19 cellular contexts compared by ENCODE assay signal in the genomic region with DNA sequence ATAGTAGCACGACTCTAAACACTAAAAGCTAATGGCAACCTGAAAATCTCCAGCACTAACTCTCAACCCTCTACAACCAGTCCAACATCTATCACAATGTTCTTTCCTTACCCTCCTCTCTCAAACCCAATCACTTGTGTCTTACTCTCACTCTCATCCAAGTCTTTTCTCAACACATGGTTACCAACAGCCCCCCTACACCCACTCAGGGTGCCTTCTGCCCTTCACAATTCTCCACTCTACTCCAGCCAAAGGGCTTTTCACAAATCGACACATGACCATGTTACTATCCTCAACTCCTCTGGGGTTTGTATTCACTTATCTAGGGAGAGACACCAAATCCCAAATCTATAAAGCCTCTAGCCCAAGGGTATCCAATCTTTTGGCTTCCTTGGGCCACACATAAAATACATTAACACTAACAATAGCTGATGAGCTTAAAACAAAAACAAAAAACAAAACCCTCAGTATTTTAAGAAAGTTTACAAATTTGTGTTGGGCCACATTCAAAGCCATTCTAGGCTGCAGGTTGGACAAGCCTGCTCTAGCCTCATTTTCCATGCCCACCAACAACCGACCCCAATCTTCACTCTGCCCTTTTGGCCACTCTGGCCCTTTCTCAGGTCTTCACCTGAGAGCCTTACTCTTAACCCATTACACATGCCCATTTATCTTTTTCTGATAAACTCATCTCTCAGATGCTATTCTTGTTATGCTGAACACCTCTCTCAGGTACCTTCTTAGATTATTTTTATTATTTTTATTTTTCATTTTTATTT. TPM values are rescaled to one million over a fixed set of nuclear protein-coding genes. Genes with fewer than 3 reads are reported as not detected.
DNase-seq lines count a peak whose midpoint lies in the region; ATAC-seq and TF ChIP-seq lines count a peak whose summit lies in the region.
"Had no signal": no experiment of that assay in that cellular context is flagged by ENCODE, and none has a peak within 500 bp of the region (broad histone marks: within the 10 kb centered on the region; RNA-seq: fewer than 3 reads in every experiment).

No MANE protein-coding gene starts in this region.

- H3K9me2 ChIP-seq in GM23338 (ENCODE audit: insufficient read depth), result no peaks in the 10 kb centered on the region

- H3K4me3 Mint-ChIP-seq in activated CD4-positive, alpha-beta T cell treated with anti-CD3 and anti-CD28 coated beads for 36 hours, result no peak overlapping the region
- H3K4me3 Mint-ChIP-seq in GM23338 (no peak overlapping the region), mesothelial cell of epicardium (no peak overlapping the region)
- H3K4me3 Mint-ChIP-seq in activated T-helper 1 cell treated with anti-CD3 and anti-CD28 coated beads, Interleukin-12 subunit alpha, Interleukin-12 subunit beta, Interleukin-2, Interleukin-4 antibody, amounts not matched to agents 30 ng/mL and 10 ng/mL and 1 ng/mL, durations not matched to agents 14 hours and 24 hours and 36 hours, result no peak overlapping the region

- H3K9me3 ChIP-seq in spleen (no peaks in the 10 kb centered on the region), uterus (no peaks in the 10 kb centered on the region)
- H3K9me3 ChIP-seq: BLaER1 treated with 17β-estradiol and CSF1 and Interleukin-3, amounts not matched to agents 10 nM and 100 nM; body of pancreas; thoracic aorta had no signal

- no peaks in the 10 kb centered on the region for H3K9me3 Mint-ChIP-seq in activated CD4-positive, alpha-beta T cell treated with anti-CD3 and anti-CD28 coated beads for 36 hours (ENCODE audit: low read depth)
- H3K9me3 Mint-ChIP-seq in GM23338 (no peaks in the 10 kb centered on the region), mesothelial cell of epicardium (no peaks in the 10 kb centered on the region)
- no peaks in the 10 kb centered on the region for H3K9me3 Mint-ChIP-seq in activated T-helper 1 cell treated with anti-CD3 and anti-CD28 coated beads, Interleukin-12 subunit alpha, Interleukin-12 subunit beta, Interleukin-2, Interleukin-4 antibody, amounts not matched to agents 30 ng/mL and 10 ng/mL and 1 ng/mL, durations not matched to agents 14 hours and 24 hours and 36 hours

- H3K4me1 Mint-ChIP-seq in activated CD4-positive, alpha-beta T cell treated with anti-CD3 and anti-CD28 coated beads for 36 hours, result peaks cover 54% of the 10 kb centered on the region
- H3K4me1 Mint-ChIP-seq in GM23338 (no peaks in the 10 kb centered on the region), mesothelial cell of epicardium (no peaks in the 10 kb centered on the region)
- H3K4me1 Mint-ChIP-seq in activated T-helper 1 cell treated with anti-CD3 and anti-CD28 coated beads, Interleukin-12 subunit alpha, Interleukin-12 subunit beta, Interleukin-2, Interleukin-4 antibody, amounts not matched to agents 30 ng/mL and 10 ng/mL and 1 ng/mL, durations not matched to agents 14 hours and 24 hours and 36 hours (ENCODE audit: low read depth), result peaks cover 53% of the 10 kb centered on the region

- H3K27me3 Mint-ChIP-seq in activated CD4-positive, alpha-beta T cell treated with anti-CD3 and anti-CD28 coated beads for 36 hours, result no peaks in the 10 kb centered on the region
- peaks cover 2% of the 10 kb centered on the region for H3K27me3 Mint-ChIP-seq in GM23338 (ENCODE audit: insufficient read depth, low read depth, poor library complexity)
- no peaks in the 10 kb centered on the region for H3K27me3 Mint-ChIP-seq in activated T-helper 1 cell treated with anti-CD3 and anti-CD28 coated beads, Interleukin-12 subunit alpha, Interleukin-12 subunit beta, Interleukin-2, Interleukin-4 antibody, amounts not matched to agents 30 ng/mL and 10 ng/mL and 1 ng/mL, durations not matched to agents 14 hours and 24 hours and 36 hours (ENCODE audit: insufficient read depth)
- no peaks in the 10 kb centered on the region for H3K27me3 Mint-ChIP-seq in mesothelial cell of epicardium (ENCODE audit: low read depth)

- H3K27ac ChIP-seq in GM23338 (ENCODE audit: low read depth) (no peak overlapping the region; the same call in 1 of the 2 replicates), spleen (no peak overlapping the region), uterus (no peak overlapping the region)
- H3K27ac ChIP-seq: BLaER1 treated with 17β-estradiol and CSF1 and Interleukin-3, amounts not matched to agents 10 nM and 100 nM; body of pancreas; coronary artery; thoracic aorta had no signal

- WGBS in spleen, 5 donors, result 85 to 97% (median 90%) methylated on average over 3 of the region's 3 CpGs

- intact Hi-C loops in activated CD4-positive, alpha-beta T cell treated with anti-CD3 and anti-CD28 coated beads for 36 hours (cut with DNase I, micrococcal nuclease), result no loop called here
- intact Hi-C loops in activated T-helper 1 cell treated with anti-CD3 and anti-CD28 coated beads, Interleukin-12 subunit alpha, Interleukin-12 subunit beta, Interleukin-2, Interleukin-4 antibody, amounts not matched to agents 30 ng/mL and 10 ng/mL and 1 ng/mL, durations not matched to agents 14 hours and 24 hours and 36 hours (cut with micrococcal nuclease), result no loop called here
- intact Hi-C loops in spleen (cut with DNase I; ENCODE audit: low total_unique reads), result no loop called here
- intact Hi-C loops in uterus (cut with DNase I; ENCODE audit: low total_unique reads), result no loop called here
- intact Hi-C loops in Right ventricle myocardium inferior (cut with DNase I), result no loop called here

- TF ChIP-seq CTCF in GM23338 (conservative IDR thresholded peaks at IDR 0.05; ENCODE audit: low read depth in 2 of 2) (no peak), mesothelial cell of epicardium (IDR thresholded peaks at IDR 0.05; ENCODE audit: unreplicated experiment) (no peak), spleen (IDR thresholded peaks at IDR 0.05 in 8 of 11, conservative IDR thresholded peaks at IDR 0.05 in 3 of 11) (no peak), uterus (IDR thresholded peaks at IDR 0.05) (no peak)

- H3K4me2 ChIP-seq in GM23338, result no peak overlapping the region
- H3K4me2 ChIP-seq: BLaER1 treated with 17β-estradiol and CSF1 and Interleukin-3, amounts not matched to agents 10 nM and 100 nM had no signal

- no peak for DNase-seq in activated CD4-positive, alpha-beta T cell treated with anti-CD3 and anti-CD28 coated beads for 36 hours
- DNase-seq in activated CD4-positive, alpha-beta T cell treated with anti-CD3 and anti-CD28 coated beads, Interleukin-2, amount 50 U/mL, for 48 hours, result no peak
- DNase-seq in GM23338 (ENCODE audit: low spot score) (no peak), mesothelial cell of epicardium (ENCODE audit: low spot score in 2 of 2, unreplicated experiment in 2 of 2) (no peak), spleen (no peak), uterus (no peak), Right ventricle myocardium inferior (ENCODE audit: missing footprints) (no peak)
- DNase-seq in activated T-helper 1 cell treated with anti-CD3 and anti-CD28 coated beads, Interleukin-12 subunit alpha, Interleukin-12 subunit beta, Interleukin-2, Interleukin-4 antibody, amounts not matched to agents 30 ng/mL and 10 ng/mL and 1 ng/mL, durations not matched to agents 14 hours and 24 hours and 36 hours (ENCODE audit: low spot score), result no peak
- DNase-seq: activated CD8-positive, alpha-beta memory T cell treated with anti-CD3 and anti-CD28 coated beads for 24 hours; activated gamma-delta T cell; body of pancreas; DMS153; hypothalamus; kidney; NCI-H1417; NCI-H774 had no signal

- CTCF ChIA-PET in activated CD4-positive, alpha-beta T cell treated with anti-CD3 and anti-CD28 coated beads for 36 hours (lab: Charles Lee), result interaction anchor here (0.6 kb wide), 1 partner anchor 211 kb away, joined by 3 read pairs; a partner anchor contains a TSS

- H3K79me2 ChIP-seq in GM23338 (replicated peaks; ENCODE audit: insufficient read depth), result peaks cover 83% of the 10 kb centered on the region

- H3K27me3 ChIP-seq in GM23338 (ENCODE audit: insufficient read depth) (no peaks in the 10 kb centered on the region), spleen (replicated peaks in 1 of 7) (no peaks in the 10 kb centered on the region), uterus (no peaks in the 10 kb centered on the region)
- H3K27me3 ChIP-seq: BLaER1 treated with 17β-estradiol and CSF1 and Interleukin-3, amounts not matched to agents 10 nM and 100 nM; body of pancreas had no signal

- POLR2A ChIA-PET in activated CD4-positive, alpha-beta T cell treated with anti-CD3 and anti-CD28 coated beads for 36 hours (lab: Charles Lee), result no interaction called here

- TF ChIP-seq POLR2A in spleen (IDR thresholded peaks at IDR 0.05) (no peak), uterus (IDR thresholded peaks at IDR 0.05) (no peak)

- peaks cover 94% of the 10 kb centered on the region for H3K36me3 ChIP-seq in GM23338 (ENCODE audit: insufficient read depth)
- H3K36me3 ChIP-seq in spleen, result peaks cover 3 to 100% (median 96%) of the 10 kb centered on the region in 6 donors
- H3K36me3 ChIP-seq in uterus, result no peaks in the 10 kb centered on the region

- ATAC-seq in activated CD4-positive, alpha-beta T cell treated with anti-CD3 and anti-CD28 coated beads for 36 hours, result no peak
- no peak for ATAC-seq in GM23338
- no peak for ATAC-seq in Right ventricle myocardium inferior
- ATAC-seq: body of pancreas had no signal

- no peak overlapping the region for H2AFZ ChIP-seq in GM23338

- H3K4me1 ChIP-seq in GM23338 (ENCODE audit: insufficient read depth), result no peaks in the 10 kb centered on the region
- peaks cover 0 to 60% (median 19%) of the 10 kb centered on the region in 6 donors for H3K4me1 ChIP-seq in spleen
- H3K4me1 ChIP-seq in uterus, result no peaks in the 10 kb centered on the region
- H3K4me1 ChIP-seq: BLaER1 treated with 17β-estradiol and CSF1 and Interleukin-3, amounts not matched to agents 10 nM and 100 nM; body of pancreas had no signal

- H4K20me1 ChIP-seq in GM23338 (replicated peaks; ENCODE audit: insufficient read depth), result peaks cover 86% of the 10 kb centered on the region

- H3K4me3 ChIP-seq in GM23338 (no peak overlapping the region), spleen (no peak overlapping the region), uterus (no peak overlapping the region)
- H3K4me3 ChIP-seq: BLaER1 treated with 17β-estradiol and CSF1 and Interleukin-3, amounts not matched to agents 10 nM and 100 nM; body of pancreas; coronary artery; thoracic aorta had no signal

- H3F3A ChIP-seq in GM23338 (replicated peaks; ENCODE audit: low read depth), result peaks cover 22% of the 10 kb centered on the region

- peaks cover 86% of the 10 kb centered on the region for H3K36me3 Mint-ChIP-seq in activated CD4-positive, alpha-beta T cell treated with anti-CD3 and anti-CD28 coated beads for 36 hours (ENCODE audit: low read depth)
- H3K36me3 Mint-ChIP-seq in GM23338 (ENCODE audit: low read depth) (peaks cover 93% of the 10 kb centered on the region), mesothelial cell of epicardium (peaks cover 57% of the 10 kb centered on the region)
- H3K36me3 Mint-ChIP-seq in activated T-helper 1 cell treated with anti-CD3 and anti-CD28 coated beads, Interleukin-12 subunit alpha, Interleukin-12 subunit beta, Interleukin-2, Interleukin-4 antibody, amounts not matched to agents 30 ng/mL and 10 ng/mL and 1 ng/mL, durations not matched to agents 14 hours and 24 hours and 36 hours (ENCODE audit: low read depth), result peaks cover 69% of the 10 kb centered on the region

- H3K27ac Mint-ChIP-seq in activated CD4-positive, alpha-beta T cell treated with anti-CD3 and anti-CD28 coated beads for 36 hours, result peak overlapping the region; percentile 56
- H3K27ac Mint-ChIP-seq in GM23338, result peak overlapping the region; percentile 4; the same call in 1 of the 2 replicates
- peak overlapping the region; percentile 32 for H3K27ac Mint-ChIP-seq in activated T-helper 1 cell treated with anti-CD3 and anti-CD28 coated beads, Interleukin-12 subunit alpha, Interleukin-12 subunit beta, Interleukin-2, Interleukin-4 antibody, amounts not matched to agents 30 ng/mL and 10 ng/mL and 1 ng/mL, durations not matched to agents 14 hours and 24 hours and 36 hours
- peak overlapping the region; percentile 7 for H3K27ac Mint-ChIP-seq in mesothelial cell of epicardium

RNA-seq across cellular contexts. Expression of a gene that starts 11.7 kb away (rescaled TPM):
- 100 to 1,000 TPM; 431 to 466 TPM for total RNA-seq in activated CD4-positive, alpha-beta T cell treated with anti-CD3 and anti-CD28 coated beads for 36 hours
- total RNA-seq in GM23338 (2014; rRNA removed; shearing (Covaris generic)), result 751 and 880 TPM in 2 replicates
- polyA plus RNA-seq in GM23338 (2016; fragmentation: Nextera tagmentation; extraction: Ambion mirVana) (302 and 313 TPM in 2 replicates), spleen (10 to 100 TPM; 50.4 to 77.7 (median 62.2) TPM)
- total RNA-seq in activated T-helper 1 cell treated with anti-CD3 and anti-CD28 coated beads, Interleukin-12 subunit alpha, Interleukin-12 subunit beta, Interleukin-2, Interleukin-4 antibody, amounts not matched to agents 30 ng/mL and 10 ng/mL and 1 ng/mL, durations not matched to agents 14 hours and 24 hours and 36 hours, result 372 and 383 TPM in 2 replicates
- total RNA-seq in mesothelial cell of epicardium (157 to 165 TPM (median 160 TPM) in 3 replicates), spleen (100 to 1,000 TPM; 108 to 187 (median 158) TPM), uterus (100 to 1,000 TPM; 128 to 254 (median 154) TPM), Right ventricle myocardium inferior (308 TPM)

RNA-seq across cellular contexts. Expression of a gene that starts 20.5 kb away (rescaled TPM):
- total RNA-seq in activated CD4-positive, alpha-beta T cell treated with anti-CD3 and anti-CD28 coated beads for 36 hours, result 100 to 1,000 TPM; 140 to 156 TPM
- total RNA-seq in GM23338 (2014; rRNA removed; shearing (Covaris generic)), result 134 and 136 TPM in 2 replicates
- polyA plus RNA-seq in GM23338 (2016; fragmentation: Nextera tagmentation; extraction: Ambion mirVana), result 56.7 and 68.9 TPM in 2 replicates
- total RNA-seq in activated T-helper 1 cell treated with anti-CD3 and anti-CD28 coated beads, Interleukin-12 subunit alpha, Interleukin-12 subunit beta, Interleukin-2, Interleukin-4 antibody, amounts not matched to agents 30 ng/mL and 10 ng/mL and 1 ng/mL, durations not matched to agents 14 hours and 24 hours and 36 hours, result 201 and 219 TPM in 2 replicates
- total RNA-seq in mesothelial cell of epicardium, result 76.6 to 77.7 TPM (median 77.6 TPM) in 3 replicates
- 10 to 100 TPM; 42.7 to 78.8 (median 56.1) TPM for total RNA-seq in spleen
- polyA plus RNA-seq in spleen, result 10 to 100 TPM; 21.3 to 35.4 (median 23.3) TPM
- total RNA-seq in uterus, result 100 to 1,000 TPM in 2 of 4 donors, 10 to 100 TPM in 2; 40.9 to 129 (median 87.8) TPM
- total RNA-seq in Right ventricle myocardium inferior, result 90.6 TPM

Comparison
In these comparisons a context has a peak if more than half of its experiments do, and no peak if none do; other contexts are left out.
1. H3K27ac Mint-ChIP-seq: peak in every context shown above with its lines; median percentile 56 in activated CD4-positive, alpha-beta T cell treated with anti-CD3 and anti-CD28 coated beads for 36 hours; 32 in activated T-helper 1 cell treated with anti-CD3 and anti-CD28 coated beads, Interleukin-12 subunit alpha, Interleukin-12 subunit beta, Interleukin-2, Interleukin-4 antibody, amounts not matched to agents 30 ng/mL and 10 ng/mL and 1 ng/mL, durations not matched to agents 14 hours and 24 hours and 36 hours; 7 in mesothelial cell of epicardium; 4 in GM23338.